In genomic region chr11:134475951-134476350, GRCh38 we compare ENCODE assay signal across 23 cellular contexts.
DNase-seq lines count a peak whose midpoint lies in the region; ATAC-seq, FAIRE-seq and TF ChIP-seq lines count a peak whose summit lies in the region.
"Had no signal": no experiment of that assay in that cellular context is flagged by ENCODE, and none has a peak within 500 bp of the region (broad histone marks: within the 10 kb centered on the region; RNA-seq: fewer than 3 reads in every experiment).

No MANE protein-coding gene starts in this region.

- H2BK5ac ChIP-seq in H1 (ENCODE audit: low read depth, low read length) (no peak overlapping the region), trophoblast cell (ENCODE audit: low read depth, low read length, poor library complexity) (no peak overlapping the region)

- H3K79me2 ChIP-seq in H1 (ENCODE audit: control insufficient read depth in 1 of 2, insufficient read depth in 2 of 2, low read length in 2 of 2) (no peaks in the 10 kb centered on the region), trophoblast cell (ENCODE audit: control insufficient read depth, insufficient read depth, low read length, poor library complexity) (no peaks in the 10 kb centered on the region)

- no peak overlapping the region for H3K18ac ChIP-seq in H1 (ENCODE audit: extremely low read depth, low read length)
- H3K18ac ChIP-seq in trophoblast cell (ENCODE audit: low read length), result no peak overlapping the region

- H2BK12ac ChIP-seq in H1 (ENCODE audit: low read depth, low read length), result no peak overlapping the region
- no peak overlapping the region for H2BK12ac ChIP-seq in trophoblast cell (ENCODE audit: low read length)

- no peaks in the 10 kb centered on the region for H3K4me1 Mint-ChIP-seq in activated CD4-positive, alpha-beta memory T cell treated with anti-CD3 and anti-CD28 coated beads for 36 hours (ENCODE audit: low read depth)
- H3K4me1 Mint-ChIP-seq: CD14-positive monocyte; CD8-positive, alpha-beta memory T cell had no signal

- no peak overlapping the region for H2BK15ac ChIP-seq in H1 (ENCODE audit: low read length)

- H3K9me3 Mint-ChIP-seq in activated CD4-positive, alpha-beta memory T cell treated with anti-CD3 and anti-CD28 coated beads for 36 hours, result no peaks in the 10 kb centered on the region
- H3K9me3 Mint-ChIP-seq: CD4-positive, alpha-beta T cell had no signal

- H2AK5ac ChIP-seq in H1 (ENCODE audit: low read depth, low read length) (no peak overlapping the region), trophoblast cell (ENCODE audit: low read length) (no peak overlapping the region)

- no peak for TF ChIP-seq RAD21 in H1 (IDR thresholded peaks at IDR 0.05 in 1 of 2, conservative IDR thresholded peaks at IDR 0.05 in 1 of 2; ENCODE audit: low read depth in 2 of 2, low read length in 2 of 2)

- H2BK120ac ChIP-seq in H1 (replicated peaks; ENCODE audit: low read depth, low read length) (no peak overlapping the region), trophoblast cell (ENCODE audit: insufficient read depth, low read length, poor library complexity) (no peak overlapping the region)

- no peak for ATAC-seq in heart right ventricle
- ATAC-seq: A549, GM12878 had no signal

- intact Hi-C loops in heart right ventricle (cut with DNase I), result no loop called here
- intact Hi-C loops in activated CD4-positive, alpha-beta memory T cell treated with anti-CD3 and anti-CD28 coated beads for 36 hours (cut with micrococcal nuclease), result no loop called here

- H3K14ac ChIP-seq in H1 (ENCODE audit: insufficient read length), result no peak overlapping the region
- no peak overlapping the region for H3K14ac ChIP-seq in trophoblast cell (ENCODE audit: low read length)

- no peak overlapping the region for H3K56ac ChIP-seq in H1 (replicated peaks; ENCODE audit: insufficient read length, low read depth, low read length)

- FAIRE-seq in H1 (lab: Jason Lieb, UNC), result no peak
- FAIRE-seq: A549, D721Med, GM12878, GM19239 had no signal

- TF ChIP-seq CTCF in H1 (IDR thresholded peaks at IDR 0.05; ENCODE audit: control extremely low read depth in 1 of 3, insufficient read depth in 1 of 3, low read depth in 1 of 3, low read length in 3 of 3) (no peak), heart right ventricle (IDR thresholded peaks at IDR 0.05) (no peak)

- H3K27ac ChIP-seq in H1 (ENCODE audit: low read depth, low read length) (no peak overlapping the region), trophoblast cell (ENCODE audit: low read depth, low read length) (no peak overlapping the region), heart right ventricle (no peak overlapping the region)
- H3K27ac ChIP-seq: A549; BLaER1 treated with 17β-estradiol and CSF1 and Interleukin-3, amounts not matched to agents 10 nM and 100 nM; GM23248 had no signal

- WGBS in H1 (ENCODE audit: extremely low coverage in 1 of 2, insufficient coverage in 1 of 2, insufficient read length in 1 of 2, insufficient replicate concordance in 2 of 2, low coverage in 1 of 2, low lambda C conversion rate in 2 of 2, missing lambda C conversion rate in 1 of 2), 2 experiments, result 82% methylated on average over 7 of the region's 7 CpGs; no CpG with 5 or more reads in 1 of the 2 experiments
- no CpG with 5 or more reads among the region's 7 CpGs for WGBS in trophoblast cell (ENCODE audit: extremely low coverage, insufficient coverage, insufficient read length)
- WGBS in heart right ventricle, 2 donors, result 65% methylated on average over 7 of the region's 7 CpGs

- TF ChIP-seq EP300 in H1 (IDR thresholded peaks at IDR 0.05; ENCODE audit: borderline replicate concordance in 1 of 2, low read depth in 2 of 2, low read length in 2 of 2), result no peak

- H3K4me3 Mint-ChIP-seq in activated CD4-positive, alpha-beta memory T cell treated with anti-CD3 and anti-CD28 coated beads for 36 hours, result no peak overlapping the region
- H3K4me3 Mint-ChIP-seq: CD14-positive monocyte; CD4-positive, alpha-beta T cell; CD8-positive, alpha-beta memory T cell; HFFc6 had no signal

- peaks cover 4 to 18% (median 11%) of the 10 kb centered on the region in 4 experiments for H3K4me1 ChIP-seq in H1 (replicated peaks in 1 of 4; ENCODE audit: control insufficient read depth in 3 of 4, insufficient read depth in 4 of 4, low read length in 3 of 4)
- peaks cover 2 to 10% of the 10 kb centered on the region in 2 experiments for H3K4me1 ChIP-seq in trophoblast cell (ENCODE audit: control insufficient read depth in 1 of 2, insufficient read depth in 2 of 2, low read length in 2 of 2)
- no peaks in the 10 kb centered on the region for H3K4me1 ChIP-seq in heart right ventricle
- H3K4me1 ChIP-seq: A549, BE2C, HAP-1 had no signal

- H4K12ac ChIP-seq in trophoblast cell (ENCODE audit: low read depth, low read length), result no peak overlapping the region

- CTCF ChIA-PET in H1 (lab: Charles Lee; ENCODE audit: partially characterized antibody), result interaction anchor here (0.7 to 1.8 kb wide), 7 partner anchors 8 to 399 kb away, joined by 3 to 6 read pairs (median 3); no protein-coding TSS in a partner anchor
- CTCF ChIA-PET in activated CD4-positive, alpha-beta memory T cell treated with anti-CD3 and anti-CD28 coated beads for 36 hours (lab: Charles Lee), result no interaction called here

- peaks cover 0 to 4% (median 0%) of the 10 kb centered on the region in 4 experiments; a peak in 1 of 7 replicates for H3K27me3 ChIP-seq in H1 (replicated peaks in 1 of 4; ENCODE audit: control insufficient read depth in 3 of 4, extremely low read depth in 1 of 4, insufficient read depth in 3 of 4, low read length in 3 of 4)
- H3K27me3 ChIP-seq in trophoblast cell (ENCODE audit: insufficient read depth, low read length), result no peaks in the 10 kb centered on the region
- peaks cover 0 to 97% (median 64%) of the 10 kb centered on the region in 7 donors for H3K27me3 ChIP-seq in heart right ventricle

- H2AFZ ChIP-seq in H1 (ENCODE audit: low read length) (no peak overlapping the region), trophoblast cell (ENCODE audit: insufficient read depth, low read length, poor library complexity) (no peak overlapping the region)
- H2AFZ ChIP-seq: GM23248 had no signal

- H4K20me1 ChIP-seq in H1 (replicated peaks in 1 of 2; ENCODE audit: control insufficient read depth in 1 of 2, insufficient read depth in 2 of 2, low read length in 2 of 2), result peaks cover 2% of the 10 kb centered on the region in 2 experiments

- TF ChIP-seq POLR2A in H1 (IDR thresholded peaks at IDR 0.05; ENCODE audit: control extremely low read depth in 1 of 2, low read depth in 2 of 2, low read length in 2 of 2), result no peak

- H3K9ac ChIP-seq in H1 (replicated peaks in 1 of 4; ENCODE audit: extremely low read depth in 1 of 4, low read depth in 3 of 4, low read length in 3 of 4) (no peak overlapping the region), trophoblast cell (ENCODE audit: low read length) (no peak overlapping the region)
- H3K9ac ChIP-seq: BLaER1 treated with 17β-estradiol and CSF1 and Interleukin-3, amounts not matched to agents 10 nM and 100 nM; GM23248 had no signal

- POLR2A ChIA-PET in H1 (lab: Charles Lee; ENCODE audit: partially characterized antibody), result no interaction called here
- POLR2A ChIA-PET in activated CD4-positive, alpha-beta memory T cell treated with anti-CD3 and anti-CD28 coated beads for 36 hours (lab: Charles Lee), result no interaction called here

- H3K36me3 ChIP-seq in H1 (ENCODE audit: control insufficient read depth in 2 of 4, insufficient read depth in 4 of 4, low read length in 3 of 4) (no peaks in the 10 kb centered on the region), trophoblast cell (ENCODE audit: control insufficient read depth in 1 of 2, insufficient read depth in 2 of 2, low read length in 2 of 2) (no peaks in the 10 kb centered on the region), heart right ventricle (no peaks in the 10 kb centered on the region)
- H3K36me3 ChIP-seq: BE2C; BLaER1 treated with 17β-estradiol and CSF1 and Interleukin-3, amounts not matched to agents 10 nM and 100 nM; HAP-1 had no signal

- H3K23me2 ChIP-seq in H1 (ENCODE audit: low read depth, low read length), result no peaks in the 10 kb centered on the region

- H3K23ac ChIP-seq in H1 (ENCODE audit: insufficient read length) (no peak overlapping the region), trophoblast cell (ENCODE audit: low read length) (no peak overlapping the region)

- peaks cover 33% of the 10 kb centered on the region for H3K27me3 Mint-ChIP-seq in activated CD4-positive, alpha-beta memory T cell treated with anti-CD3 and anti-CD28 coated beads for 36 hours

- H3K4me3 ChIP-seq in H1 (ENCODE audit: extremely low read depth in 1 of 4, insufficient read depth in 2 of 4, low read depth in 3 of 4, low read length in 4 of 4) (no peak overlapping the region), trophoblast cell (ENCODE audit: low read depth, low read length) (peak overlapping the region; percentile 29), heart right ventricle (no peak overlapping the region)
- H3K4me3 ChIP-seq: A549; BLaER1 treated with 17β-estradiol and CSF1 and Interleukin-3, amounts not matched to agents 10 nM and 100 nM; GM12878; GM23248; HAP-1 had no signal

- no peak overlapping the region for H3K27ac Mint-ChIP-seq in activated CD4-positive, alpha-beta memory T cell treated with anti-CD3 and anti-CD28 coated beads for 36 hours
- H3K27ac Mint-ChIP-seq: CD14-positive monocyte; CD4-positive, alpha-beta T cell; CD8-positive, alpha-beta memory T cell; HFFc6 had no signal

- H4K91ac ChIP-seq in H1 (replicated peaks; ENCODE audit: insufficient read length, low read length) (no peak overlapping the region), trophoblast cell (ENCODE audit: low read depth, low read length) (no peak overlapping the region)

- H3K4ac ChIP-seq in H1 (replicated peaks; ENCODE audit: insufficient read length, low read depth, low read length) (no peak overlapping the region), trophoblast cell (ENCODE audit: low read depth, low read length) (no peak overlapping the region)

- H3K79me1 ChIP-seq in H1 (ENCODE audit: low read depth, low read length) (no peaks in the 10 kb centered on the region), trophoblast cell (ENCODE audit: low read length) (no peaks in the 10 kb centered on the region)

- no peaks in the 10 kb centered on the region for H3K36me3 Mint-ChIP-seq in activated CD4-positive, alpha-beta memory T cell treated with anti-CD3 and anti-CD28 coated beads for 36 hours
- H3K36me3 Mint-ChIP-seq: CD14-positive monocyte; CD8-positive, alpha-beta memory T cell had no signal

- DNase-seq in H1 (ENCODE audit: low read depth in 1 of 2, low spot score in 2 of 2) (no peak), islet precursor cell (peak; percentile 22), trophoblast cell (no peak), A172 (ENCODE audit: low spot score) (no peak), heart right ventricle (no peak)
- no peak for DNase-seq in activated CD4-positive, alpha-beta memory T cell treated with anti-CD3 and anti-CD28 coated beads for 36 hours
- DNase-seq: AML-193; BE2C; CD4-positive, alpha-beta T cell; CD8-positive, alpha-beta memory T cell; DMS 273 treated with DMSO at 0.1 percent for 48 hours; DMS79; EL; GDM1; HFFc6 had no signal

- no peak overlapping the region for H4K5ac ChIP-seq in H1 (ENCODE audit: insufficient read length, low read depth, low read length)

- H4K8ac ChIP-seq in H1 (ENCODE audit: extremely low read depth, insufficient read depth, low read length) (no peak overlapping the region), trophoblast cell (ENCODE audit: low read depth, low read length) (no peak overlapping the region)

- H3K4me2 ChIP-seq in H1 (ENCODE audit: insufficient read depth in 1 of 2, low read depth in 2 of 2, low read length in 2 of 2) (no peak overlapping the region), trophoblast cell (ENCODE audit: low read length) (no peak overlapping the region)
- H3K4me2 ChIP-seq: A549 had no signal

- H2BK20ac ChIP-seq in H1 (ENCODE audit: low read length), result no peak overlapping the region

- H3K9me3 ChIP-seq in H1 (ENCODE audit: insufficient read depth in 2 of 2, low read depth in 1 of 2, low read length in 1 of 2) (no peaks in the 10 kb centered on the region), trophoblast cell (ENCODE audit: insufficient read depth, low read depth, low read length) (no peaks in the 10 kb centered on the region), heart right ventricle (no peaks in the 10 kb centered on the region)
- H3K9me3 ChIP-seq: A549; BE2C; BLaER1 treated with 17β-estradiol and CSF1 and Interleukin-3, amounts not matched to agents 10 nM and 100 nM; HAP-1 had no signal
